Comparison of ENCODE assay signal across 20 cellular contexts in genomic region chr20:59495166-59495565, GRCh38.
"Had no signal": no experiment of that assay in that cellular context is flagged by ENCODE, and none has a peak within 500 bp of the region (broad histone marks: within the 10 kb centered on the region; RNA-seq: fewer than 3 reads in every experiment).

No MANE protein-coding gene starts in this region.

- H3K9me3 ChIP-seq: ovary, psoas muscle, thoracic aorta, thyroid gland, upper lobe of left lung, uterus had no signal

- H3K4me3 ChIP-seq: ovary, psoas muscle, skin epidermis, smooth muscle cell, spleen, suprapubic skin, thoracic aorta, thyroid gland, tibial nerve, upper lobe of left lung, uterus had no signal

- H3K79me2 ChIP-seq: parathyroid adenoma had no signal

- H3K27ac Mint-ChIP-seq: naive thymus-derived CD8-positive, alpha-beta T cell; natural killer cell treated with Interleukin-12 subunit alpha and Interleukin-12 subunit beta and Interleukin-15 and Interleukin-18, amount 100 ng/mL, for 72 hours; nephron progenitor cell; progenitor cell of endocrine pancreas; stimulated activated memory B cell treated with anti-CD40 and anti-IgM and Interleukin-4, amounts not matched to agents 10 μg/mL and 1 μg/mL and 100 μg/mL, for 72 hours; stimulated activated naive CD8-positive, alpha-beta T cell treated with anti-CD3 and anti-CD28 coated beads, Interleukin-15, amount 100 ng/mL, for 72 hours had no signal

- H3K4me1 Mint-ChIP-seq: naive thymus-derived CD8-positive, alpha-beta T cell; nephron progenitor cell had no signal

- H3K9ac ChIP-seq: parathyroid adenoma had no signal

- H3K4me2 ChIP-seq: smooth muscle cell had no signal

- H3K4me3 Mint-ChIP-seq: naive B cell; naive thymus-derived CD8-positive, alpha-beta T cell; natural killer cell treated with Interleukin-12 subunit alpha and Interleukin-12 subunit beta and Interleukin-15 and Interleukin-18, amount 100 ng/mL, for 72 hours; nephron progenitor cell; neural crest cell; stimulated activated memory B cell treated with anti-CD40 and anti-IgM and Interleukin-4, amounts not matched to agents 10 μg/mL and 1 μg/mL and 100 μg/mL, for 72 hours; stimulated activated naive CD8-positive, alpha-beta T cell treated with anti-CD3 and anti-CD28 coated beads, Interleukin-15, amount 100 ng/mL, for 72 hours had no signal

- H3K36me3 ChIP-seq: ovary, spleen, suprapubic skin, thoracic aorta, thyroid gland, tibial nerve, upper lobe of left lung, uterus had no signal

- H2AFZ ChIP-seq: parathyroid adenoma had no signal

- H3K27ac ChIP-seq: ovary, parathyroid adenoma, psoas muscle, skin epidermis, spleen, suprapubic skin, thoracic aorta, thyroid gland, tibial nerve, upper lobe of left lung, uterus had no signal

- H3K36me3 Mint-ChIP-seq: naive B cell; naive thymus-derived CD8-positive, alpha-beta T cell; natural killer cell treated with Interleukin-12 subunit alpha and Interleukin-12 subunit beta and Interleukin-15 and Interleukin-18, amount 100 ng/mL, for 72 hours; stimulated activated memory B cell treated with anti-CD40 and anti-IgM and Interleukin-4, amounts not matched to agents 10 μg/mL and 1 μg/mL and 100 μg/mL, for 72 hours had no signal

- H3K9me3 Mint-ChIP-seq: natural killer cell treated with Interleukin-12 subunit alpha and Interleukin-12 subunit beta and Interleukin-15 and Interleukin-18, amount 100 ng/mL, for 72 hours had no signal

- H3K4me1 ChIP-seq: parathyroid adenoma, psoas muscle, suprapubic skin, thyroid gland, tibial nerve, upper lobe of left lung, uterus had no signal

- H3K27me3 ChIP-seq: ovary, thyroid gland, uterus had no signal
